In the genomic region with DNA sequence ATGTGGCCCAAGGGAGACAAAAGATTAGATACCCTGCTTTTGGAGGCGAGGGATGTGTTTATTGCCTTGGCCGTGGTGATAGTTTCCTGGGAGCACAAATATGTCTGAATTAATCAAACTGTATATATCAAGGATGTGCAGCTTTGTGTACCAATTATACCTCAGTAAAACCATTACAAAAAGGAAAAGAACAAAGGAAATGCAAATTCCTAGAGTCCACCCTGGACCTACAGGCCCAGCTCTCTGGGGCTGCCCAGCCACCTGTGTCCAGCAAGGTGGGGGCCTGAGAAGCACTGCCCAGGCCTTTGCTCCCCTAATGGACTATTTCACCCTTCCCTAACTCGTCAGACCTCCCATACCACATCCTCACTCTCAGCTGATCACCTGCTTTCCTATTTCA, we compare ENCODE assay signal across 34 cellular contexts.
"Had no signal": no experiment of that assay in that cellular context is flagged by ENCODE, and none has a peak within 500 bp of the region (broad histone marks: within the 10 kb centered on the region; RNA-seq: fewer than 3 reads in every experiment).

No MANE protein-coding gene starts in this region.

- H3K4me3 Mint-ChIP-seq: activated B cell treated with CpG ODN at 0.5 μM for 24 hours; activated CD4-positive, alpha-beta memory T cell treated with anti-CD3 and anti-CD28 coated beads for 36 hours; activated CD4-positive, alpha-beta T cell treated with anti-CD3 and anti-CD28 coated beads, Interleukin-2, amount 10 ng/mL, durations not matched to agents 24 days and 14 days; activated CD8-positive, alpha-beta T cell treated with anti-CD3 and anti-CD28 coated beads for 36 hours; activated naive CD4-positive, alpha-beta T cell treated with anti-CD3 and anti-CD28 coated beads for 36 hours; activated naive CD8-positive, alpha-beta T cell treated with anti-CD3 and anti-CD28 coated beads for 36 hours; activated T-cell treated with anti-CD3 and anti-CD28 coated beads, Interleukin-2, amount 50 U/mL, for 4 hours; activated T-cell treated with anti-CD3 and anti-CD28 coated beads, Interleukin-2, amount 50 U/mL, for 72 hours; activated T-helper 1 cell treated with anti-CD3 and anti-CD28 coated beads, Interleukin-12 subunit alpha, Interleukin-12 subunit beta, Interleukin-2, Interleukin-4 antibody, amounts not matched to agents 30 ng/mL and 10 ng/mL and 1 ng/mL, durations not matched to agents 14 hours and 24 hours and 36 hours; activated T-helper 17 cell treated with anti-CD3 and anti-CD28 coated beads, Interleukin-2, amount 50 U/mL, for 72 hours; T-helper 1 cell treated with Interleukin-12 subunit alpha and Interleukin-12 subunit beta and Interleukin-4 antibody, amounts not matched to agents 30 μg/mL and 1 μg/mL, for 36 hours; T-helper 2 cell treated with Interferon-gamma antibody and Interleukin-4, amounts not matched to agents 5 μg/mL and 100 μg/mL, for 36 hours had no signal

- DNase-seq: activated B cell treated with CpG ODN at 0.5 μM for 24 hours; activated CD4-positive, alpha-beta memory T cell treated with anti-CD3 and anti-CD28 coated beads for 36 hours; activated CD4-positive, alpha-beta T cell treated with anti-CD3 and anti-CD28 coated beads for 4 hours; activated CD4-positive, alpha-beta T cell treated with anti-CD3 and anti-CD28 coated beads, Interleukin-2, amount 10 ng/mL, durations not matched to agents 24 days and 14 days; activated CD4-positive, alpha-beta T cell treated with anti-CD3 and anti-CD28 coated beads, Interleukin-2, amount 50 U/mL, for 1 hour; activated CD4-positive, alpha-beta T cell treated with anti-CD3 and anti-CD28 coated beads, Interleukin-2, amount 50 U/mL, for 4 hours; activated CD4-positive, CD25-positive, alpha-beta regulatory T cell treated with anti-CD3 and anti-CD28 coated beads, Interleukin-2, amount 50 U/mL, for 72 hours; activated CD8-positive, alpha-beta memory T cell treated with anti-CD3 and anti-CD28 coated beads, Interleukin-2, amount 50 U/mL, for 4 hours; activated CD8-positive, alpha-beta T cell treated with anti-CD3 and anti-CD28 coated beads for 36 hours; activated gamma-delta T cell treated with Interleukin-2 at 50 U/mL for 16 hours; activated naive CD4-positive, alpha-beta T cell; activated naive CD4-positive, alpha-beta T cell treated with anti-CD3 and anti-CD28 coated beads for 36 hours; activated naive CD4-positive, alpha-beta T cell treated with anti-CD3 and anti-CD28 coated beads, Interleukin-2, amount 50 U/mL, for 16 hours; activated naive CD8-positive, alpha-beta T cell treated with anti-CD3 and anti-CD28 coated beads for 36 hours; activated T-cell treated with anti-CD3 and anti-CD28 coated beads for 4 hours; activated T-cell treated with anti-CD3 and anti-CD28 coated beads, Interleukin-2, amount 50 U/mL, for 1 hour; activated T-cell treated with anti-CD3 and anti-CD28 coated beads, Interleukin-2, amount 50 U/mL, for 4 hours; activated T-cell treated with anti-CD3 and anti-CD28 coated beads, Interleukin-2, amount 50 U/mL, for 72 hours; amniotic stem cell; aorta; body of pancreas; brain microvascular endothelial cell; central memory CD4-positive, alpha-beta T cell; T-helper 1 cell; T-helper 2 cell; T-helper 9 cell had no signal

- ATAC-seq: activated CD8-positive, alpha-beta T cell treated with anti-CD3 and anti-CD28 coated beads for 36 hours; activated naive CD4-positive, alpha-beta T cell treated with anti-CD3 and anti-CD28 coated beads, Interleukin-2, amount 50 U/mL, for 72 hours; activated T-cell treated with anti-CD3 and anti-CD28 coated beads, Interleukin-2, amount 50 U/mL, for 4 hours; activated T-cell treated with anti-CD3 and anti-CD28 coated beads, Interleukin-2, amount 50 U/mL, for 72 hours; activated T-helper 17 cell treated with anti-CD3 and anti-CD28 coated beads, Interleukin-2, amount 50 U/mL, for 72 hours; body of pancreas had no signal

- H3K4me3 ChIP-seq: adrenal gland, body of pancreas, breast epithelium had no signal

- H3K27me3 Mint-ChIP-seq: activated B cell treated with CpG ODN at 0.5 μM for 24 hours; activated CD4-positive, alpha-beta memory T cell treated with anti-CD3 and anti-CD28 coated beads for 36 hours; activated CD4-positive, alpha-beta T cell treated with anti-CD3 and anti-CD28 coated beads, Interleukin-2, amount 10 ng/mL, durations not matched to agents 24 days and 14 days; activated CD8-positive, alpha-beta T cell treated with anti-CD3 and anti-CD28 coated beads for 36 hours; activated naive CD8-positive, alpha-beta T cell treated with anti-CD3 and anti-CD28 coated beads for 36 hours; activated T-helper 17 cell treated with anti-CD3 and anti-CD28 coated beads, Interleukin-2, amount 50 U/mL, for 72 hours had no signal

- H3K9me3 ChIP-seq: adrenal gland, body of pancreas had no signal

- H3K36me3 ChIP-seq: adrenal gland, brain microvascular endothelial cell, breast epithelium had no signal

- H3K27ac Mint-ChIP-seq: activated B cell treated with CpG ODN at 0.5 μM for 24 hours; activated CD4-positive, alpha-beta memory T cell treated with anti-CD3 and anti-CD28 coated beads for 36 hours; activated CD4-positive, alpha-beta T cell treated with anti-CD3 and anti-CD28 coated beads, Interleukin-2, amount 10 ng/mL, durations not matched to agents 24 days and 14 days; activated CD8-positive, alpha-beta T cell treated with anti-CD3 and anti-CD28 coated beads for 36 hours; activated naive CD4-positive, alpha-beta T cell treated with anti-CD3 and anti-CD28 coated beads for 36 hours; activated naive CD4-positive, alpha-beta T cell treated with anti-CD3 and anti-CD28 coated beads, Interleukin-2, amount 50 U/mL, for 72 hours; activated naive CD8-positive, alpha-beta T cell treated with anti-CD3 and anti-CD28 coated beads for 36 hours; activated T-cell treated with anti-CD3 and anti-CD28 coated beads, Interleukin-2, amount 50 U/mL, for 72 hours; activated T-helper 1 cell treated with anti-CD3 and anti-CD28 coated beads, Interleukin-12 subunit alpha, Interleukin-12 subunit beta, Interleukin-2, Interleukin-4 antibody, amounts not matched to agents 30 ng/mL and 10 ng/mL and 1 ng/mL, durations not matched to agents 14 hours and 24 hours and 36 hours; activated T-helper 17 cell treated with anti-CD3 and anti-CD28 coated beads, Interleukin-2, amount 50 U/mL, for 72 hours; T-helper 1 cell treated with Interleukin-12 subunit alpha and Interleukin-12 subunit beta and Interleukin-4 antibody, amounts not matched to agents 30 μg/mL and 1 μg/mL, for 36 hours; T-helper 2 cell treated with Interferon-gamma antibody and Interleukin-4, amounts not matched to agents 5 μg/mL and 100 μg/mL, for 36 hours had no signal

- H3K27ac ChIP-seq: adrenal gland, body of pancreas, brain microvascular endothelial cell, breast epithelium, VCaP had no signal

- H3K4me1 ChIP-seq: body of pancreas, breast epithelium had no signal

- H3K9me3 Mint-ChIP-seq: activated T-cell treated with anti-CD3 and anti-CD28 coated beads, Interleukin-2, amount 50 U/mL, for 72 hours; activated T-helper 17 cell treated with anti-CD3 and anti-CD28 coated beads, Interleukin-2, amount 50 U/mL, for 72 hours had no signal
